39 cellular contexts compared by ENCODE assay signal in the genomic region with DNA sequence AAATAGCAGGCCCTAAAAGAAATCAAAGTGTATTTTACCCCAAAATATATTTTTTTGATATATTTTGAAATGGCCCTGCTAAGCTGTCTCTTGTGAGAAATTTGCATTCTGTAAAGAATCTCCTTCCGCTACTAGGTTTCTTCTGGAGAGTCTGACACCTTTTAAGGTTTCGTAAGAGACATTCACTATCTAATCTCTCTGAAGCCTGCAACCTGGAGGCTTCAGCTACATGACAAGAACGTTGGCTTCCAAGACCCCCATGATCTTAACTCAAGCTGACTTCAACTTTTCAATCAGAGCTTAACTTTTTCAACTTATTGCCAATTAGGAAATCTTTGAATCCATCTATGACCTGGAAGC.
"Had no signal": no experiment of that assay in that cellular context is flagged by ENCODE, and none has a peak within 500 bp of the region (broad histone marks: within the 10 kb centered on the region; RNA-seq: fewer than 3 reads in every experiment).

No MANE protein-coding gene starts in this region.

- H3K4me3 Mint-ChIP-seq: activated CD4-positive, alpha-beta memory T cell treated with anti-CD3 and anti-CD28 coated beads, Interleukin-2, amount 10 ng/mL, durations not matched to agents 7 days and 5 days; activated CD4-positive, alpha-beta T cell treated with anti-CD3 and anti-CD28 coated beads for 36 hours; activated CD4-positive, alpha-beta T cell treated with anti-CD3 and anti-CD28 coated beads, Interleukin-2, amount 10 ng/mL, durations not matched to agents 7 days and 5 days; activated CD8-positive, alpha-beta memory T cell treated with anti-CD3 and anti-CD28 coated beads, Interleukin-2, amount 10 ng/mL, durations not matched to agents 7 days and 5 days; activated CD8-positive, alpha-beta T cell treated with anti-CD3 and anti-CD28 coated beads, Interleukin-2, amount 10 ng/mL, durations not matched to agents 7 days and 5 days; activated naive CD4-positive, alpha-beta T cell treated with anti-CD3 and anti-CD28 coated beads for 36 hours; activated naive CD8-positive, alpha-beta T cell treated with anti-CD3 and anti-CD28 coated beads for 36 hours; activated T-cell treated with anti-CD3 and anti-CD28 coated beads, Interleukin-2, amount 50 U/mL, for 4 hours; activated T-cell treated with anti-CD3 and anti-CD28 coated beads, Interleukin-2, amount 50 U/mL, for 72 hours; activated T-helper 1 cell treated with anti-CD3 and anti-CD28 coated beads, Interleukin-12 subunit alpha, Interleukin-12 subunit beta, Interleukin-2, Interleukin-4 antibody, amounts not matched to agents 30 ng/mL and 10 ng/mL and 1 ng/mL, durations not matched to agents 14 hours and 24 hours and 36 hours; activated T-helper 17 cell treated with anti-CD3 and anti-CD28 coated beads, Interleukin-2, amount 50 U/mL, for 72 hours; T-helper 1 cell treated with Interleukin-12 subunit alpha and Interleukin-12 subunit beta and Interleukin-4 antibody, amounts not matched to agents 30 μg/mL and 1 μg/mL, for 36 hours; T-helper 2 cell treated with Interferon-gamma antibody and Interleukin-4, amounts not matched to agents 5 μg/mL and 100 μg/mL, for 36 hours had no signal

- H3K36me3 Mint-ChIP-seq: activated CD8-positive, alpha-beta memory T cell treated with anti-CD3 and anti-CD28 coated beads, Interleukin-2, amount 10 ng/mL, durations not matched to agents 7 days and 5 days; activated naive CD4-positive, alpha-beta T cell treated with anti-CD3 and anti-CD28 coated beads, Interleukin-2, amount 50 U/mL, for 72 hours; activated naive CD8-positive, alpha-beta T cell treated with anti-CD3 and anti-CD28 coated beads for 36 hours had no signal

- DNase-seq: activated CD4-positive, alpha-beta memory T cell treated with anti-CD3 and anti-CD28 coated beads, Interleukin-2, amount 10 ng/mL, durations not matched to agents 7 days and 5 days; activated CD4-positive, alpha-beta T cell treated with anti-CD3 and anti-CD28 coated beads for 1 hour; activated CD4-positive, alpha-beta T cell treated with anti-CD3 and anti-CD28 coated beads for 36 hours; activated CD4-positive, alpha-beta T cell treated with anti-CD3 and anti-CD28 coated beads for 48 hours; activated CD4-positive, alpha-beta T cell treated with anti-CD3 and anti-CD28 coated beads, Interleukin-2, amount 10 ng/mL, durations not matched to agents 7 days and 5 days; activated CD4-positive, alpha-beta T cell treated with anti-CD3 and anti-CD28 coated beads, Interleukin-2, amount 50 U/mL, for 48 hours; activated CD4-positive, CD25-positive, alpha-beta regulatory T cell; activated CD8-positive, alpha-beta memory T cell treated with anti-CD3 and anti-CD28 coated beads for 24 hours; activated CD8-positive, alpha-beta memory T cell treated with anti-CD3 and anti-CD28 coated beads, Interleukin-2, amount 10 ng/mL, durations not matched to agents 7 days and 5 days; activated CD8-positive, alpha-beta memory T cell treated with anti-CD3 and anti-CD28 coated beads, Interleukin-2, amount 50 U/mL, for 48 hours; activated CD8-positive, alpha-beta T cell treated with anti-CD3 and anti-CD28 coated beads, Interleukin-2, amount 10 ng/mL, durations not matched to agents 7 days and 5 days; activated effector memory CD4-positive, alpha-beta T cell treated with anti-CD3 and anti-CD28 coated beads, Interleukin-2, amount 50 U/mL, for 16 hours; activated gamma-delta T cell treated with Interleukin-2 at 50 U/mL for 16 hours; activated naive CD4-positive, alpha-beta T cell; activated naive CD4-positive, alpha-beta T cell treated with anti-CD3 and anti-CD28 coated beads for 36 hours; activated naive CD4-positive, alpha-beta T cell treated with anti-CD3 and anti-CD28 coated beads, Interleukin-2, amount 50 U/mL, for 16 hours; activated naive CD8-positive, alpha-beta T cell treated with anti-CD3 and anti-CD28 coated beads for 36 hours; activated T-cell treated with anti-CD3 and anti-CD28 coated beads, Interleukin-2, amount 50 U/mL, for 1 hour; activated T-cell treated with anti-CD3 and anti-CD28 coated beads, Interleukin-2, amount 50 U/mL, for 4 hours; activated T-cell treated with anti-CD3 and anti-CD28 coated beads, Interleukin-2, amount 50 U/mL, for 72 hours; adrenal gland; amniotic stem cell; aorta; body of pancreas; brain microvascular endothelial cell; central memory CD4-positive, alpha-beta T cell; T-helper 1 cell; T-helper 2 cell; T-helper 9 cell had no signal

- H3K27ac ChIP-seq: adrenal gland, body of pancreas, brain microvascular endothelial cell, breast epithelium, VCaP had no signal

- H3K36me3 ChIP-seq: adrenal gland, brain microvascular endothelial cell, breast epithelium had no signal

- H3K4me1 ChIP-seq: adrenal gland, body of pancreas, breast epithelium had no signal

- H3K9me3 ChIP-seq: adrenal gland, body of pancreas, breast epithelium had no signal

- ATAC-seq: activated CD4-positive, alpha-beta T cell treated with anti-CD3 and anti-CD28 coated beads for 36 hours; activated CD4-positive, CD25-positive, alpha-beta regulatory T cell treated with anti-CD3 and anti-CD28 coated beads, Interleukin-2, amount 50 U/mL, for 24 hours; activated CD8-positive, alpha-beta memory T cell treated with anti-CD3 and anti-CD28 coated beads, Interleukin-2, amount 10 ng/mL, durations not matched to agents 7 days and 5 days; activated CD8-positive, alpha-beta T cell treated with anti-CD3 and anti-CD28 coated beads, Interleukin-2, amount 10 ng/mL, durations not matched to agents 7 days and 5 days; activated naive CD4-positive, alpha-beta T cell treated with anti-CD3 and anti-CD28 coated beads, Interleukin-2, amount 50 U/mL, for 72 hours; activated T-cell treated with anti-CD3 and anti-CD28 coated beads, Interleukin-2, amount 50 U/mL, for 4 hours; activated T-cell treated with anti-CD3 and anti-CD28 coated beads, Interleukin-2, amount 50 U/mL, for 72 hours; activated T-helper 17 cell treated with anti-CD3 and anti-CD28 coated beads, Interleukin-2, amount 50 U/mL, for 72 hours; body of pancreas had no signal

- H3K27me3 Mint-ChIP-seq: activated CD4-positive, alpha-beta memory T cell treated with anti-CD3 and anti-CD28 coated beads, Interleukin-2, amount 10 ng/mL, durations not matched to agents 7 days and 5 days; activated CD4-positive, alpha-beta T cell treated with anti-CD3 and anti-CD28 coated beads for 36 hours; activated CD4-positive, alpha-beta T cell treated with anti-CD3 and anti-CD28 coated beads, Interleukin-2, amount 10 ng/mL, durations not matched to agents 7 days and 5 days; activated CD8-positive, alpha-beta memory T cell treated with anti-CD3 and anti-CD28 coated beads, Interleukin-2, amount 10 ng/mL, durations not matched to agents 7 days and 5 days; activated naive CD8-positive, alpha-beta T cell treated with anti-CD3 and anti-CD28 coated beads for 36 hours; activated T-helper 17 cell treated with anti-CD3 and anti-CD28 coated beads, Interleukin-2, amount 50 U/mL, for 72 hours had no signal

- H3K4me1 Mint-ChIP-seq: activated CD4-positive, alpha-beta memory T cell treated with anti-CD3 and anti-CD28 coated beads, Interleukin-2, amount 10 ng/mL, durations not matched to agents 7 days and 5 days; activated CD4-positive, alpha-beta T cell treated with anti-CD3 and anti-CD28 coated beads for 36 hours; activated CD4-positive, alpha-beta T cell treated with anti-CD3 and anti-CD28 coated beads, Interleukin-2, amount 10 ng/mL, durations not matched to agents 7 days and 5 days; activated CD8-positive, alpha-beta memory T cell treated with anti-CD3 and anti-CD28 coated beads, Interleukin-2, amount 10 ng/mL, durations not matched to agents 7 days and 5 days; activated naive CD8-positive, alpha-beta T cell treated with anti-CD3 and anti-CD28 coated beads for 36 hours; activated T-helper 17 cell treated with anti-CD3 and anti-CD28 coated beads, Interleukin-2, amount 50 U/mL, for 72 hours had no signal

- H3K27me3 ChIP-seq: adrenal gland, body of pancreas, brain microvascular endothelial cell, breast epithelium had no signal

- FAIRE-seq: astrocyte, TTC549 had no signal

- H3K4me3 ChIP-seq: adrenal gland, body of pancreas, breast epithelium had no signal

- H3K27ac Mint-ChIP-seq: activated CD4-positive, alpha-beta memory T cell treated with anti-CD3 and anti-CD28 coated beads, Interleukin-2, amount 10 ng/mL, durations not matched to agents 7 days and 5 days; activated CD4-positive, alpha-beta T cell treated with anti-CD3 and anti-CD28 coated beads for 36 hours; activated CD4-positive, alpha-beta T cell treated with anti-CD3 and anti-CD28 coated beads, Interleukin-2, amount 10 ng/mL, durations not matched to agents 7 days and 5 days; activated CD8-positive, alpha-beta memory T cell treated with anti-CD3 and anti-CD28 coated beads, Interleukin-2, amount 10 ng/mL, durations not matched to agents 7 days and 5 days; activated CD8-positive, alpha-beta T cell treated with anti-CD3 and anti-CD28 coated beads, Interleukin-2, amount 10 ng/mL, durations not matched to agents 7 days and 5 days; activated naive CD4-positive, alpha-beta T cell treated with anti-CD3 and anti-CD28 coated beads for 36 hours; activated naive CD4-positive, alpha-beta T cell treated with anti-CD3 and anti-CD28 coated beads, Interleukin-2, amount 50 U/mL, for 72 hours; activated naive CD8-positive, alpha-beta T cell treated with anti-CD3 and anti-CD28 coated beads for 36 hours; activated T-cell treated with anti-CD3 and anti-CD28 coated beads, Interleukin-2, amount 50 U/mL, for 72 hours; activated T-helper 1 cell treated with anti-CD3 and anti-CD28 coated beads, Interleukin-12 subunit alpha, Interleukin-12 subunit beta, Interleukin-2, Interleukin-4 antibody, amounts not matched to agents 30 ng/mL and 10 ng/mL and 1 ng/mL, durations not matched to agents 14 hours and 24 hours and 36 hours; activated T-helper 17 cell treated with anti-CD3 and anti-CD28 coated beads, Interleukin-2, amount 50 U/mL, for 72 hours; T-helper 1 cell treated with Interleukin-12 subunit alpha and Interleukin-12 subunit beta and Interleukin-4 antibody, amounts not matched to agents 30 μg/mL and 1 μg/mL, for 36 hours; T-helper 2 cell treated with Interferon-gamma antibody and Interleukin-4, amounts not matched to agents 5 μg/mL and 100 μg/mL, for 36 hours had no signal
